Comparison of ENCODE assay signal across 11 cellular contexts in the genomic region with DNA sequence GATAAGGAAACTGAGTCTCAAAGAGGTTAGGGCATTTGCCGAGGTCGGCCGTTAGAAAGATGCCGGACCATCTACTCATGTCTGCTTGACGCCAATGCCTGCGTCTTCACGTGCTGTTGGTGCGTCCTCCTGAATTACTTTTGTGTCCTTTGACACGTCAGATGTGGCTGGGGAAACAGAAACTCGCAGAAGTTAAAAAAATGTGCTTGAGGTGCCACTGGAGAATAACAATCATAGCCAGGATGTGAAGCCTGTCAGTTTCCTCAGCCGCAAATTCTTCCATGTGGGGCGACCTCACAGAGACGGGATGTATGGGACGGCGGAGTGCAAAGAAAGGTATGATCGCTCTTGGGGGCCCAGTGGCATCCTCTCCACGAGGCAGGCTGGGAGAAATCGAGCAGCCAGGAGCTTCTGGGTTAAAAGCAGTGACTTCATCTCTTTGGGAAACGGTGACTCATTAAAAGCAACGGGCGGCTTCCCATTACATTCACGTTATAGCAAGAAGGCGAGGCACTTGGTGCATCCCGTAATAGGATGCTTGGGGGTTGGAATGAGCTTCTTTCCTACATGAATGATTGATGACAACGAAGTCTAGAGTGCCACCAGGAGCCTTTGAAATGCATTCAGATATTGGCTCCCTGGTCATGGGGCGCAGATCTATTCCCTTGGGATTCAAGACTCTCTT.
DNase-seq lines count a peak whose midpoint lies in the region; ATAC-seq, FAIRE-seq and TF ChIP-seq lines count a peak whose summit lies in the region.
"Had no signal": no experiment of that assay in that cellular context is flagged by ENCODE, and none has a peak within 500 bp of the region (broad histone marks: within the 10 kb centered on the region; RNA-seq: fewer than 3 reads in every experiment).

No MANE protein-coding gene starts in this region.

- TF ChIP-seq EP300 in A549 (IDR thresholded peaks at IDR 0.05), result peak; percentile 41 to 72; a peak in 3 of 5 replicates

- H3K9me3 Mint-ChIP-seq in WTC11, result no peaks in the 10 kb centered on the region
- H3K9me3 Mint-ChIP-seq: natural killer cell had no signal

- 0 out of 2 replicates have a peak, but pooled peaks cover 2% of the 10 kb centered on the region for H3K36me3 Mint-ChIP-seq in WTC11
- H3K36me3 Mint-ChIP-seq: natural killer cell had no signal

- H3K27ac ChIP-seq in A549, result peak overlapping the region; percentile 66 to 81
- H3K27ac ChIP-seq in body of pancreas, result no peak overlapping the region
- H3K27ac ChIP-seq: VCaP had no signal

- FAIRE-seq in A549 (lab: Jason Lieb, UNC), result no peak

- peaks cover 12% of the 10 kb centered on the region for H3K4me1 Mint-ChIP-seq in WTC11

- 0 out of 2 replicates have a peak overlapping the region, but pooled peaks have one; percentile 26 for H3K27ac Mint-ChIP-seq in WTC11
- H3K27ac Mint-ChIP-seq: natural killer cell had no signal

- POLR2A ChIA-PET in A549 (lab: Yijun Ruan, JAX), result interaction anchor here (0.8 to 1.4 kb wide), 3 partner anchors 13 to 141 kb away, joined by 3 read pairs; a partner anchor contains a TSS
- POLR2A ChIA-PET in WTC11 (lab: Charles Lee), result no interaction called here

- TF ChIP-seq CTCF in A549 (IDR thresholded peaks at IDR 0.05) (no peak), WTC11 (IDR thresholded peaks at IDR 0.05) (no peak), body of pancreas (IDR thresholded peaks at IDR 0.05) (no peak)

- no peaks in the 10 kb centered on the region for H3K36me3 ChIP-seq in body of pancreas (replicated peaks in 1 of 2; ENCODE audit: insufficient read depth in 1 of 2, low read depth in 2 of 2)

- peak in 1 of 2 experiments; percentile 43; a peak in 2 of 5 replicates for TF ChIP-seq RAD21 in A549 (conservative IDR thresholded peaks at IDR 0.05 in 1 of 2, IDR thresholded peaks at IDR 0.05 in 1 of 2)

- 5% methylated on average over 26 of the region's 26 CpGs for WGBS in A549 (ENCODE audit: missing lambda C conversion rate)
- WGBS in body of pancreas, 2 donors, result 76 to 83% methylated on average over 26 of the region's 26 CpGs

- H3K9me3 ChIP-seq in A549, result no peaks in the 10 kb centered on the region
- no peaks in the 10 kb centered on the region for H3K9me3 ChIP-seq in body of pancreas

- H3K27me3 Mint-ChIP-seq in WTC11 (ENCODE audit: low read depth), result no peaks in the 10 kb centered on the region

- peak; percentile 94 to 95 for DNase-seq in A549 (ENCODE audit: low read depth in 1 of 2, low spot score in 1 of 2)
- peak; percentile 69 for DNase-seq in HPDE6-E6E7 (ENCODE audit: extremely low spot score)
- no peak for DNase-seq in WTC11 (ENCODE audit: low spot score)
- DNase-seq in iPS DF 19.7 (ENCODE audit: low read depth, low spot score), result peak; percentile 23
- no peak for DNase-seq in NCI-H82 treated with DMSO at 0.1 percent for 48 hours (lab: John Stamatoyannopoulos, UW; ENCODE audit: unreplicated experiment)
- DNase-seq in body of pancreas, result no peak
- DNase-seq in NCI-H526 (lab: John Stamatoyannopoulos, UW), result no peak
- DNase-seq in stimulated activated CD4-positive, alpha-beta T cell treated with anti-CD3 and anti-CD28 coated beads, Interleukin-1b, Interleukin-23, amount 100 ng/mL, for 48 hours, result no peak
- DNase-seq: DMS153, natural killer cell had no signal

- H3K4me2 ChIP-seq in A549, result peak overlapping the region; percentile 67

- H3K4me3 Mint-ChIP-seq in WTC11, result no peak overlapping the region
- H3K4me3 Mint-ChIP-seq: natural killer cell had no signal

- intact Hi-C loops in body of pancreas (cut with DNase I), result no loop called here

- CTCF ChIA-PET in A549 (lab: Yijun Ruan, JAX), result interaction anchor here (1.0 to 1.2 kb wide), 3 partner anchors 13 to 75 kb away, joined by 3 to 5 read pairs (median 3); no protein-coding TSS in a partner anchor
- CTCF ChIA-PET in WTC11 (lab: Charles Lee), result interaction anchor here (1.3 kb wide), 1 partner anchor 8 kb away, joined by 9 read pairs; no protein-coding TSS in a partner anchor

- no peaks in the 10 kb centered on the region for H3K27me3 ChIP-seq in body of pancreas

- TF ChIP-seq POLR2A in A549 (IDR thresholded peaks at IDR 0.05; ENCODE audit: low read length), result no peak
- no peak for TF ChIP-seq POLR2A in body of pancreas (IDR thresholded peaks at IDR 0.05)

- peak; percentile 93 for ATAC-seq in A549
- ATAC-seq in WTC11, result no peak
- no peak for ATAC-seq in body of pancreas
- ATAC-seq: natural killer cell had no signal

- H3K4me1 ChIP-seq in A549, result peaks cover 49% of the 10 kb centered on the region
- H3K4me1 ChIP-seq in body of pancreas, result no peaks in the 10 kb centered on the region

- H3K4me3 ChIP-seq in A549 (0 out of 3 replicates have a peak overlapping the region, but pooled peaks have one; percentile 1), body of pancreas (no peak overlapping the region)

TF ChIP-seq in A549, 52 proteins besides CTCF, POLR2A, EP300 and RAD21 (continues in another document):
- TF ChIP-seq SMC3 (IDR thresholded peaks at IDR 0.05) (peak; percentile 34; the same call in 1 of the 3 replicates), ZC3H11A (IDR thresholded peaks at IDR 0.05) (no peak), GATA3 (IDR thresholded peaks at IDR 0.05; ENCODE audit: borderline replicate concordance) (peak; percentile 60; the same call in 1 of the 2 replicates), ZNF302 (CRISPR knock-in tag; IDR thresholded peaks at IDR 0.05) (no peak; the same call in 1 of the 2 replicates), EHF (CRISPR knock-in tag; IDR thresholded peaks at IDR 0.05) (peak; percentile 81; the same call in 1 of the 2 replicates), FOSB (CRISPR knock-in tag; IDR thresholded peaks at IDR 0.05) (no peak), FOXS1 (CRISPR knock-in tag; IDR thresholded peaks at IDR 0.05) (no peak), RNF2 (IDR thresholded peaks at IDR 0.05; ENCODE audit: borderline replicate concordance, low read depth) (no peak), CBX2 (IDR thresholded peaks at IDR 0.05; ENCODE audit: borderline replicate concordance, low read depth) (no peak)
- TF ChIP-seq, protein P1, sequence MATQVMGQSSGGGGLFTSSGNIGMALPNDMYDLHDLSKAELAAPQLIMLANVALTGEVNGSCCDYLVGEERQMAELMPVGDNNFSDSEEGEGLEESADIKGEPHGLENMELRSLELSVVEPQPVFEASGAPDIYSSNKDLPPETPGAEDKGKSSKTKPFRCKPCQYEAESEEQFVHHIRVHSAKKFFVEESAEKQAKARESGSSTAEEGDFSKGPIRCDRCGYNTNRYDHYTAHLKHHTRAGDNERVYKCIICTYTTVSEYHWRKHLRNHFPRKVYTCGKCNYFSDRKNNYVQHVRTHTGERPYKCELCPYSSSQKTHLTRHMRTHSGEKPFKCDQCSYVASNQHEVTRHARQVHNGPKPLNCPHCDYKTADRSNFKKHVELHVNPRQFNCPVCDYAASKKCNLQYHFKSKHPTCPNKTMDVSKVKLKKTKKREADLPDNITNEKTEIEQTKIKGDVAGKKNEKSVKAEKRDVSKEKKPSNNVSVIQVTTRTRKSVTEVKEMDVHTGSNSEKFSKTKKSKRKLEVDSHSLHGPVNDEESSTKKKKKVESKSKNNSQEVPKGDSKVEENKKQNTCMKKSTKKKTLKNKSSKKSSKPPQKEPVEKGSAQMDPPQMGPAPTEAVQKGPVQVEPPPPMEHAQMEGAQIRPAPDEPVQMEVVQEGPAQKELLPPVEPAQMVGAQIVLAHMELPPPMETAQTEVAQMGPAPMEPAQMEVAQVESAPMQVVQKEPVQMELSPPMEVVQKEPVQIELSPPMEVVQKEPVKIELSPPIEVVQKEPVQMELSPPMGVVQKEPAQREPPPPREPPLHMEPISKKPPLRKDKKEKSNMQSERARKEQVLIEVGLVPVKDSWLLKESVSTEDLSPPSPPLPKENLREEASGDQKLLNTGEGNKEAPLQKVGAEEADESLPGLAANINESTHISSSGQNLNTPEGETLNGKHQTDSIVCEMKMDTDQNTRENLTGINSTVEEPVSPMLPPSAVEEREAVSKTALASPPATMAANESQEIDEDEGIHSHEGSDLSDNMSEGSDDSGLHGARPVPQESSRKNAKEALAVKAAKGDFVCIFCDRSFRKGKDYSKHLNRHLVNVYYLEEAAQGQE (IDR thresholded peaks at IDR 0.05), result no peak

TF ChIP-seq in WTC11, 78 proteins besides CTCF, POLR2A, EP300 and RAD21 (continues in another document):
- TF ChIP-seq GRHL2 (CRISPR knock-in tag; IDR thresholded peaks at IDR 0.05; ENCODE audit: insufficient replicate concordance, severe bottlenecking), result no peak
- no peak for TF ChIP-seq TEAD1 (CRISPR knock-in tag; IDR thresholded peaks at IDR 0.05)
- TF ChIP-seq, protein P2, sequence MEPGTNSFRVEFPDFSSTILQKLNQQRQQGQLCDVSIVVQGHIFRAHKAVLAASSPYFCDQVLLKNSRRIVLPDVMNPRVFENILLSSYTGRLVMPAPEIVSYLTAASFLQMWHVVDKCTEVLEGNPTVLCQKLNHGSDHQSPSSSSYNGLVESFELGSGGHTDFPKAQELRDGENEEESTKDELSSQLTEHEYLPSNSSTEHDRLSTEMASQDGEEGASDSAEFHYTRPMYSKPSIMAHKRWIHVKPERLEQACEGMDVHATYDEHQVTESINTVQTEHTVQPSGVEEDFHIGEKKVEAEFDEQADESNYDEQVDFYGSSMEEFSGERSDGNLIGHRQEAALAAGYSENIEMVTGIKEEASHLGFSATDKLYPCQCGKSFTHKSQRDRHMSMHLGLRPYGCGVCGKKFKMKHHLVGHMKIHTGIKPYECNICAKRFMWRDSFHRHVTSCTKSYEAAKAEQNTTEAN (CRISPR knock-in tag; IDR thresholded peaks at IDR 0.05), result no peak
- no peak for TF ChIP-seq TP53 (CRISPR knock-in tag; IDR thresholded peaks at IDR 0.05)
- TF ChIP-seq, protein P3, sequence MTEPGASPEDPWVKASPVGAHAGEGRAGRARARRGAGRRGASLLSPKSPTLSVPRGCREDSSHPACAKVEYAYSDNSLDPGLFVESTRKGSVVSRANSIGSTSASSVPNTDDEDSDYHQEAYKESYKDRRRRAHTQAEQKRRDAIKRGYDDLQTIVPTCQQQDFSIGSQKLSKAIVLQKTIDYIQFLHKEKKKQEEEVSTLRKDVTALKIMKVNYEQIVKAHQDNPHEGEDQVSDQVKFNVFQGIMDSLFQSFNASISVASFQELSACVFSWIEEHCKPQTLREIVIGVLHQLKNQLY (CRISPR knock-in tag; IDR thresholded peaks at IDR 0.05), result no peak
- no peak for TF ChIP-seq SMAD4 (CRISPR knock-in tag; IDR thresholded peaks at IDR 0.05)
- TF ChIP-seq ZNF263 (CRISPR knock-in tag; IDR thresholded peaks at IDR 0.05; ENCODE audit: low read depth), result no peak
- TF ChIP-seq TEAD4 (CRISPR knock-in tag; IDR thresholded peaks at IDR 0.05), result no peak
- TF ChIP-seq GTF2I (CRISPR knock-in tag; conservative IDR thresholded peaks at IDR 0.05), result no peak

Comparison
In these comparisons a context has a peak if more than half of its experiments do, and no peak if none do; other contexts are left out.
1. ATAC-seq: peak in A549 (2 of 2); none in WTC11 (single experiment) and body of pancreas (single experiment).
2. DNase-seq: peak in A549 (2 of 2), HPDE6-E6E7 (single experiment) and iPS DF 19.7 (single experiment); none in WTC11 (single experiment), NCI-H82 treated with DMSO at 0.1 percent for 48 hours (single experiment), body of pancreas (0 of 4), NCI-H526 (0 of 2) and stimulated activated CD4-positive, alpha-beta T cell treated with anti-CD3 and anti-CD28 coated beads, Interleukin-1b, Interleukin-23, amount 100 ng/mL, for 48 hours (single experiment).
3. H3K27ac ChIP-seq: peak in A549 (2 of 2); none in body of pancreas (0 of 4).